In genomic region chr16:67969286-67970039, GRCh38 we compare ENCODE assay signal across 8 cellular contexts. TPM values are rescaled to one million over a fixed set of nuclear protein-coding genes. Genes with fewer than 3 reads are reported as not detected.
DNase-seq lines count a peak whose midpoint lies in the region; ATAC-seq lines count a peak whose summit lies in the region.

No MANE protein-coding gene starts in this region.

- peak overlapping the region; percentile 89 for H3K27ac ChIP-seq in stomach smooth muscle (ENCODE audit: low read length)

- peaks cover 35% of the 10 kb centered on the region for H3K4me1 ChIP-seq in stomach smooth muscle (ENCODE audit: control insufficient read depth, insufficient read depth, low read length)

- H3K36me3 ChIP-seq in stomach smooth muscle (ENCODE audit: control insufficient read depth in 2 of 2, insufficient read depth in 2 of 2, low read length in 2 of 2), result peaks cover 0 to under 1% of the 10 kb centered on the region in 2 donors

- H3K9me3 Mint-ChIP-seq in activated T-helper 1 cell treated with anti-CD3 and anti-CD28 coated beads, Interleukin-12 subunit alpha, Interleukin-12 subunit beta, Interleukin-2, Interleukin-4 antibody, amounts not matched to agents 30 ng/mL and 10 ng/mL and 1 ng/mL, durations not matched to agents 14 hours and 24 hours and 36 hours, result no peaks in the 10 kb centered on the region

- H3K4me1 Mint-ChIP-seq in activated T-helper 1 cell treated with anti-CD3 and anti-CD28 coated beads, Interleukin-12 subunit alpha, Interleukin-12 subunit beta, Interleukin-2, Interleukin-4 antibody, amounts not matched to agents 30 ng/mL and 10 ng/mL and 1 ng/mL, durations not matched to agents 14 hours and 24 hours and 36 hours (ENCODE audit: low read depth), result peaks cover 40% of the 10 kb centered on the region

- peak overlapping the region; percentile 82 for H3K4me3 Mint-ChIP-seq in activated T-helper 1 cell treated with anti-CD3 and anti-CD28 coated beads, Interleukin-12 subunit alpha, Interleukin-12 subunit beta, Interleukin-2, Interleukin-4 antibody, amounts not matched to agents 30 ng/mL and 10 ng/mL and 1 ng/mL, durations not matched to agents 14 hours and 24 hours and 36 hours

- no peaks in the 10 kb centered on the region for H3K27me3 Mint-ChIP-seq in activated T-helper 1 cell treated with anti-CD3 and anti-CD28 coated beads, Interleukin-12 subunit alpha, Interleukin-12 subunit beta, Interleukin-2, Interleukin-4 antibody, amounts not matched to agents 30 ng/mL and 10 ng/mL and 1 ng/mL, durations not matched to agents 14 hours and 24 hours and 36 hours (ENCODE audit: insufficient read depth)

- intact Hi-C loops in activated T-helper 1 cell treated with anti-CD3 and anti-CD28 coated beads, Interleukin-12 subunit alpha, Interleukin-12 subunit beta, Interleukin-2, Interleukin-4 antibody, amounts not matched to agents 30 ng/mL and 10 ng/mL and 1 ng/mL, durations not matched to agents 14 hours and 24 hours and 36 hours (cut with micrococcal nuclease), result loop anchor here (2.0 kb wide), 2 partner anchors 163 to 251 kb away; partner anchors contain the start of genes GFOD2, RANBP10 and TSNAXIP1

- no peaks in the 10 kb centered on the region for H3K9me3 ChIP-seq in stomach smooth muscle (ENCODE audit: control insufficient read depth in 2 of 2, low read length in 2 of 2)

- peak overlapping the region; percentile 94 to 96 for H3K4me3 ChIP-seq in stomach smooth muscle (ENCODE audit: low read length in 2 of 2)

- no peaks in the 10 kb centered on the region for H3K27me3 ChIP-seq in stomach smooth muscle (ENCODE audit: control insufficient read depth in 1 of 2, insufficient read depth in 2 of 2, low read length in 2 of 2)

- peak; percentile 8 for DNase-seq in NCI-H2171 treated with DMSO at 0.1 percent for 48 hours (lab: John Stamatoyannopoulos, UW)
- no peak for DNase-seq in NCI-H2171 (lab: John Stamatoyannopoulos, UW)
- DNase-seq in activated T-helper 1 cell treated with anti-CD3 and anti-CD28 coated beads, Interleukin-12 subunit alpha, Interleukin-12 subunit beta, Interleukin-2, Interleukin-4 antibody, amounts not matched to agents 30 ng/mL and 10 ng/mL and 1 ng/mL, durations not matched to agents 14 hours and 24 hours and 36 hours (ENCODE audit: low spot score), result no peak
- peak; percentile 62 for DNase-seq in iPS-NIHi11 (ENCODE audit: low spot score)
- no peak for DNase-seq in NCI-H2029 (lab: John Stamatoyannopoulos, UW)
- no peak for DNase-seq in cortex of kidney (lab: John Stamatoyannopoulos, UW)

- H3K27ac Mint-ChIP-seq in activated T-helper 1 cell treated with anti-CD3 and anti-CD28 coated beads, Interleukin-12 subunit alpha, Interleukin-12 subunit beta, Interleukin-2, Interleukin-4 antibody, amounts not matched to agents 30 ng/mL and 10 ng/mL and 1 ng/mL, durations not matched to agents 14 hours and 24 hours and 36 hours, result peak overlapping the region; percentile 91

- peak overlapping the region; percentile 90 to 95 for H3K9ac ChIP-seq in stomach smooth muscle (ENCODE audit: low read length in 2 of 2)

- H3K36me3 Mint-ChIP-seq in activated T-helper 1 cell treated with anti-CD3 and anti-CD28 coated beads, Interleukin-12 subunit alpha, Interleukin-12 subunit beta, Interleukin-2, Interleukin-4 antibody, amounts not matched to agents 30 ng/mL and 10 ng/mL and 1 ng/mL, durations not matched to agents 14 hours and 24 hours and 36 hours (ENCODE audit: low read depth), result peaks cover 1% of the 10 kb centered on the region

- ATAC-seq in GM18519 (IDR thresholded peaks at IDR 0.05; ENCODE audit: low FRiP score, unreplicated experiment), result no peak

RNA-seq across cellular contexts. Expression of gene SLC12A4, which starts 1.0 kb away (rescaled TPM):
- total RNA-seq in activated T-helper 1 cell treated with anti-CD3 and anti-CD28 coated beads, Interleukin-12 subunit alpha, Interleukin-12 subunit beta, Interleukin-2, Interleukin-4 antibody, amounts not matched to agents 30 ng/mL and 10 ng/mL and 1 ng/mL, durations not matched to agents 14 hours and 24 hours and 36 hours, result 40.0 and 43.1 TPM in 2 replicates

RNA-seq across cellular contexts. Expression of gene DPEP3, which starts 10.8 kb away (rescaled TPM):
- total RNA-seq in activated T-helper 1 cell treated with anti-CD3 and anti-CD28 coated beads, Interleukin-12 subunit alpha, Interleukin-12 subunit beta, Interleukin-2, Interleukin-4 antibody, amounts not matched to agents 30 ng/mL and 10 ng/mL and 1 ng/mL, durations not matched to agents 14 hours and 24 hours and 36 hours, result not detected in 2 replicates

RNA-seq across cellular contexts. Expression of gene LCAT, which starts 25.5 kb away (rescaled TPM):
- total RNA-seq in activated T-helper 1 cell treated with anti-CD3 and anti-CD28 coated beads, Interleukin-12 subunit alpha, Interleukin-12 subunit beta, Interleukin-2, Interleukin-4 antibody, amounts not matched to agents 30 ng/mL and 10 ng/mL and 1 ng/mL, durations not matched to agents 14 hours and 24 hours and 36 hours, result 12.7 and 20.3 TPM in 2 replicates

RNA-seq across cellular contexts. Expression of gene DPEP2, which starts 29.8 kb away (rescaled TPM):
- total RNA-seq in activated T-helper 1 cell treated with anti-CD3 and anti-CD28 coated beads, Interleukin-12 subunit alpha, Interleukin-12 subunit beta, Interleukin-2, Interleukin-4 antibody, amounts not matched to agents 30 ng/mL and 10 ng/mL and 1 ng/mL, durations not matched to agents 14 hours and 24 hours and 36 hours, result 2.4 and 2.6 TPM in 2 replicates

RNA-seq across cellular contexts. Expression of gene PSMB10, which starts 32.8 kb away (rescaled TPM):
- 213 and 218 TPM in 2 replicates for total RNA-seq in activated T-helper 1 cell treated with anti-CD3 and anti-CD28 coated beads, Interleukin-12 subunit alpha, Interleukin-12 subunit beta, Interleukin-2, Interleukin-4 antibody, amounts not matched to agents 30 ng/mL and 10 ng/mL and 1 ng/mL, durations not matched to agents 14 hours and 24 hours and 36 hours

Comparison
In these comparisons a context has a peak if more than half of its experiments do, and no peak if none do; other contexts are left out.
1. DNase-seq: peak in NCI-H2171 treated with DMSO at 0.1 percent for 48 hours (single experiment) and iPS-NIHi11 (single experiment); none in NCI-H2171 (single experiment), activated T-helper 1 cell treated with anti-CD3 and anti-CD28 coated beads, Interleukin-12 subunit alpha, Interleukin-12 subunit beta, Interleukin-2, Interleukin-4 antibody, amounts not matched to agents 30 ng/mL and 10 ng/mL and 1 ng/mL, durations not matched to agents 14 hours and 24 hours and 36 hours (single experiment), NCI-H2029 (single experiment) and cortex of kidney (single experiment).